In the genomic region with DNA sequence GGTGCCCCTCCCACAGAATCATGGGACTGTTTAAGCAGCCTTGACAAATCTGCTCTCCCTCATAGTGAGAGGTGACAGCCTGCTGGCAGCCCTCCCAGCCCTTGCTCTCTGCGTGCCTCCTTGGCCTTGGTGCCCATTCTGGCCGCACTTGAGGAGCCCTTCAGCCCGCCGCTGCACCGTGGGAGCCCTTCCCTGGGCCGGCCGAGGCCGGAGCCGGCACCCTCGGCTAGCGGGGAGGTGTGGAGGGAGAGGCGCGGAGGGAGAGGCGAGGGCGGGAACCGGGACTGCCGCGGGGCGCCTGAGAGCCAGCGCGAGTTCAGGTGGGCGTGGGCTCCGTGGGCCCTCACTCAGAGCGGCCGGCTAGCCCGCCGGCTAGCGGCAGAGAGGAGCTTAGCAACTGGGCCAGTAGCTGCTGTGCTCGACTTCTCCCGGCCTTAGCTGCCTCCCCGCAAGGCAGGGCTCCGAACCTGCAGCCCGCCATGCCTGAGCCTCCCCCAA, we compare ENCODE assay signal across 21 cellular contexts.
DNase-seq lines count a peak whose midpoint lies in the region; ATAC-seq and TF ChIP-seq lines count a peak whose summit lies in the region.
"Had no signal": no experiment of that assay in that cellular context is flagged by ENCODE, and none has a peak within 500 bp of the region (broad histone marks: within the 10 kb centered on the region; RNA-seq: fewer than 3 reads in every experiment).

No MANE protein-coding gene starts in this region.

- no peak overlapping the region for H3K27ac ChIP-seq in foreskin keratinocyte
- H3K27ac ChIP-seq: SJCRH30 had no signal

- no peaks in the 10 kb centered on the region for H3K36me3 ChIP-seq in H7 (replicated peaks; ENCODE audit: control insufficient read depth, insufficient read depth, low read length)
- H3K36me3 ChIP-seq: MG63, SJCRH30 had no signal

- H3K4me3 ChIP-seq in H7 (ENCODE audit: insufficient read depth, low read depth, low read length), result no peak overlapping the region
- H3K4me3 ChIP-seq in WI38 (ENCODE audit: low read depth, low read length), result peak overlapping the region; percentile 24; the same call in 1 of the 2 replicates
- H3K4me3 ChIP-seq: MG63, SJCRH30 had no signal

- peaks cover 9% of the 10 kb centered on the region for H3K4me1 ChIP-seq in foreskin keratinocyte
- H3K4me1 ChIP-seq: SJCRH30 had no signal

- TF ChIP-seq CTCF in WI38 (IDR thresholded peaks at IDR 0.05; ENCODE audit: low read depth, low read length) (peak; percentile 70), foreskin keratinocyte (conservative IDR thresholded peaks at IDR 0.05) (peak; percentile 30)

- H3K27me3 ChIP-seq in H7 (ENCODE audit: control insufficient read depth, insufficient read depth, low read length) (no peaks in the 10 kb centered on the region), foreskin keratinocyte (no peaks in the 10 kb centered on the region)
- H3K27me3 ChIP-seq: MG63, SJCRH30 had no signal

- intact Hi-C loops in sciatic nerve (cut with DNase I), result no loop called here

- ATAC-seq in foreskin keratinocyte, result peak; percentile 35
- ATAC-seq in sciatic nerve, result peak; percentile 39
- no peak for ATAC-seq in HG02981 (IDR thresholded peaks at IDR 0.05; ENCODE audit: unreplicated experiment)
- ATAC-seq in GM21723 (IDR thresholded peaks at IDR 0.05; ENCODE audit: unreplicated experiment), result no peak

- DNase-seq in H7 (peak; percentile 27), foreskin keratinocyte (no peak), sciatic nerve (ENCODE audit: low spot score) (no peak), NCI-H345 (lab: John Stamatoyannopoulos, UW) (no peak)
- DNase-seq: Calu3; CD4-positive, alpha-beta T cell; GOT3; HFFc6; KG1; MG63; NCI-H1092 treated with DMSO at 0.1 percent for 48 hours; NCI-H1694 treated with DMSO at 0.1 percent for 48 hours; NCI-H2171; NCI-H510A; NK-92 treated with Interleukin-12 subunit alpha and Interleukin-12 subunit beta, amount 100 ng/mL, for 24 hours; OCI-M1; RPMI8226; SJCRH30 had no signal

Comparison
In these comparisons a context has a peak if more than half of its experiments do, and no peak if none do; other contexts are left out.
1. ATAC-seq: peak in foreskin keratinocyte (single experiment) and sciatic nerve (single experiment); none in HG02981 (single experiment) and GM21723 (single experiment).